ENCODE assay signal across 19 cellular contexts in genomic region chr12:46667547-46667946, GRCh38.
DNase-seq lines count a peak whose midpoint lies in the region; FAIRE-seq and TF ChIP-seq lines count a peak whose summit lies in the region.
"Had no signal": no experiment of that assay in that cellular context is flagged by ENCODE, and none has a peak within 500 bp of the region (broad histone marks: within the 10 kb centered on the region; RNA-seq: fewer than 3 reads in every experiment).

No MANE protein-coding gene starts in this region.

- no peak overlapping the region for H3K9ac ChIP-seq in smooth muscle cell (ENCODE audit: low read depth)

- H3K9me3 ChIP-seq in smooth muscle cell (replicated peaks; ENCODE audit: low read depth), result no peaks in the 10 kb centered on the region
- H3K9me3 ChIP-seq: SJCRH30 had no signal

- peak overlapping the region; percentile 11 for H3K27ac ChIP-seq in ACC112 (ENCODE audit: low read depth, low read length)
- H3K27ac ChIP-seq in smooth muscle cell (ENCODE audit: low read depth), result no peak overlapping the region
- H3K27ac ChIP-seq: C4-2B, HL-60, SJCRH30 had no signal

- peaks cover 36% of the 10 kb centered on the region for H3K4me1 ChIP-seq in ACC112 (ENCODE audit: control insufficient read depth, insufficient read depth, low read length, unreplicated experiment)
- H3K4me1 ChIP-seq in smooth muscle cell (ENCODE audit: low read depth), result peaks cover 15% of the 10 kb centered on the region

- H3K4me2 ChIP-seq in smooth muscle cell, result no peak overlapping the region

- H3K79me2 ChIP-seq in ACC112 (ENCODE audit: control insufficient read depth, insufficient read depth, low read length, unreplicated experiment), result no peaks in the 10 kb centered on the region
- H3K79me2 ChIP-seq in smooth muscle cell (ENCODE audit: low read depth), result no peaks in the 10 kb centered on the region

- peak; percentile 52 for DNase-seq in LHCN-M2 (ENCODE audit: low read depth)
- DNase-seq in bronchial epithelial cell (ENCODE audit: low read depth), result peak; percentile 79
- peak; percentile 37 for DNase-seq in fibroblast of pulmonary artery (ENCODE audit: low read depth)
- no peak for DNase-seq in activated gamma-delta T cell treated with Interleukin-2 at 50 U/mL for 16 hours
- no peak for DNase-seq in smooth muscle cell (lab: John Stamatoyannopoulos, UW; ENCODE audit: unreplicated experiment)
- no peak for DNase-seq in GF-D8 (lab: John Stamatoyannopoulos, UW)
- DNase-seq in NCI-H1092 (lab: John Stamatoyannopoulos, UW), result no peak
- DNase-seq: EL, KG1, MG63, NCI-H1105 treated with DMSO at 0.1 percent for 48 hours, NCI-H2029, NCI-H524, RPMI8226, SJCRH30 had no signal

- H4K20me1 ChIP-seq in smooth muscle cell (ENCODE audit: low read depth), result no peaks in the 10 kb centered on the region

- no peak for TF ChIP-seq CTCF in bronchial epithelial cell (IDR thresholded peaks at IDR 0.05; ENCODE audit: insufficient read depth, low read length, severe bottlenecking)
- no peak for TF ChIP-seq CTCF in fibroblast of pulmonary artery (IDR thresholded peaks at IDR 0.05; ENCODE audit: low read length, missing control alignments)
- no peak for TF ChIP-seq CTCF in smooth muscle cell (IDR thresholded peaks at IDR 0.05; ENCODE audit: borderline replicate concordance, insufficient read depth, poor library complexity, severe bottlenecking)

- no peak overlapping the region for H3K4me3 ChIP-seq in ACC112 (ENCODE audit: low read depth, low read length)
- no peak overlapping the region for H3K4me3 ChIP-seq in bronchial epithelial cell (ENCODE audit: low read depth, low read length)
- H3K4me3 ChIP-seq in fibroblast of pulmonary artery (replicated peaks; ENCODE audit: low read depth, low read length), result no peak overlapping the region
- no peak overlapping the region for H3K4me3 ChIP-seq in smooth muscle cell
- H3K4me3 ChIP-seq: GM12878, MG63, SJCRH30 had no signal

- no peak for FAIRE-seq in bronchial epithelial cell (lab: Jason Lieb, UNC)
- FAIRE-seq: GM12878 had no signal

- no peaks in the 10 kb centered on the region for H3K36me3 ChIP-seq in ACC112 (ENCODE audit: insufficient read depth, low read length)
- H3K36me3 ChIP-seq in bronchial epithelial cell (ENCODE audit: control insufficient read depth, insufficient read depth, low read length), result no peaks in the 10 kb centered on the region
- no peaks in the 10 kb centered on the region for H3K36me3 ChIP-seq in smooth muscle cell (ENCODE audit: low read depth)
- H3K36me3 ChIP-seq: SJCRH30 had no signal

- no peak overlapping the region for H2AFZ ChIP-seq in ACC112 (ENCODE audit: low read length, unreplicated experiment)
- no peak overlapping the region for H2AFZ ChIP-seq in smooth muscle cell (ENCODE audit: low read depth)

- H3F3A ChIP-seq in smooth muscle cell (ENCODE audit: low read depth), result peaks cover 17% of the 10 kb centered on the region

- H3K27me3 ChIP-seq in ACC112 (ENCODE audit: insufficient read depth, low read length) (no peaks in the 10 kb centered on the region), bronchial epithelial cell (ENCODE audit: control insufficient read depth, insufficient read depth, low read length) (no peaks in the 10 kb centered on the region), smooth muscle cell (ENCODE audit: low read depth) (no peaks in the 10 kb centered on the region)
- H3K27me3 ChIP-seq: MG63, SJCRH30 had no signal

Comparison
In these comparisons a context has a peak if more than half of its experiments do, and no peak if none do; other contexts are left out.
1. DNase-seq: peak in LHCN-M2 (single experiment), bronchial epithelial cell (single experiment) and fibroblast of pulmonary artery (single experiment); none in activated gamma-delta T cell treated with Interleukin-2 at 50 U/mL for 16 hours (single experiment), smooth muscle cell (single experiment), GF-D8 (single experiment) and NCI-H1092 (single experiment).